ENCODE assay signal across 7 cellular contexts in the genomic region with DNA sequence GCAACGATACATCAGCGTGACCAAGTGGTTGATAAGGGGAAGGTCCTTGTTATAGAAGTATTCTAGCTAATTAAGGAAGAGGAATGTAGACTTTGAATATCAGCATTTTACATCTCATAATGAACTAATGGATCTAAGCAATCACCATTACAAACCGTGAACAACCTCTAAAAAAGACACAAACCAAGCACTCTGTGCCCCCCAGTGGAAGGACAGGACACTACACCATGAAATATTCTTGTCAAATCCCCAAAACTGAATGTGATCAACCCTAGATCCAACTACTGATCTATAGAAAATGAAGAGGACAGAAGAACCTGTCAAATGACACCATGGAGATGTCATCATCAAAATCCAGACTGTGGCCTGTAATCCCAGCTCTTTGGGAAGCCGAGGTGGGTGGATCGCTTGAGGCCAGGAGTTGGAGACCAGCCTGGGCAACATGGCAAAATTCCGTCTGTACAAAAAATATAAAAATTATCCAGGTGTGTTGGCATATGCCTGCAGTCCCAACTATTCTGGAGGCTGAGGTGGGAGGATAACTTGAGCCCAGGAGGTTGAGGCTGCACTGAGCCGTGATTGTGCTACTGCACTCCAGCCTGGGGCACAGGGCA.
DNase-seq lines count a peak whose midpoint lies in the region; ATAC-seq, FAIRE-seq and TF ChIP-seq lines count a peak whose summit lies in the region.

No MANE protein-coding gene starts in this region.

- H3K4me3 Mint-ChIP-seq in activated naive CD8-positive, alpha-beta T cell treated with anti-CD3 and anti-CD28 coated beads for 36 hours: no peak overlapping the region

- H3K9me3 Mint-ChIP-seq in activated naive CD8-positive, alpha-beta T cell treated with anti-CD3 and anti-CD28 coated beads for 36 hours: no peaks in the 10 kb centered on the region

- intact Hi-C loops in kidney (cut with DNase I): no loop called here

- H3K4me1 Mint-ChIP-seq in activated naive CD8-positive, alpha-beta T cell treated with anti-CD3 and anti-CD28 coated beads for 36 hours: peaks cover 20% of the 10 kb centered on the region

- no peak overlapping the region for H3K4me3 ChIP-seq in kidney (ENCODE audit: low read length in 2 of 2)

- no peak overlapping the region for H3K9ac ChIP-seq in kidney (ENCODE audit: low read length in 2 of 2)

- no peaks in the 10 kb centered on the region for H3K36me3 ChIP-seq in kidney (ENCODE audit: control insufficient read depth in 1 of 2, insufficient read depth in 2 of 2, low read length in 2 of 2)

- FAIRE-seq in kidney (lab: Jason Lieb, UNC): peak; percentile 17

- no peaks in the 10 kb centered on the region for H3K36me3 Mint-ChIP-seq in activated naive CD8-positive, alpha-beta T cell treated with anti-CD3 and anti-CD28 coated beads for 36 hours

- H3K4me1 ChIP-seq in kidney (ENCODE audit: control insufficient read depth in 1 of 2, insufficient read depth in 1 of 2, low read depth in 1 of 2, low read length in 2 of 2): no peaks in the 10 kb centered on the region

- TF ChIP-seq CTCF in kidney (IDR thresholded peaks at IDR 0.05; ENCODE audit: borderline replicate concordance, extremely low read depth, insufficient read depth): peak; percentile 61

- ATAC-seq in HG02938 (IDR thresholded peaks at IDR 0.05; ENCODE audit: unreplicated experiment): peak; percentile 52
- no peak for ATAC-seq in HG03457 (IDR thresholded peaks at IDR 0.05; ENCODE audit: unreplicated experiment)

- no peaks in the 10 kb centered on the region for H3K27me3 Mint-ChIP-seq in activated naive CD8-positive, alpha-beta T cell treated with anti-CD3 and anti-CD28 coated beads for 36 hours

- peaks cover 0 to 5% of the 10 kb centered on the region in 2 donors for H3K9me3 ChIP-seq in kidney (ENCODE audit: control insufficient read depth in 1 of 2, low read length in 2 of 2)

- H3K27ac Mint-ChIP-seq in activated naive CD8-positive, alpha-beta T cell treated with anti-CD3 and anti-CD28 coated beads for 36 hours: no peak overlapping the region

- H3K27ac ChIP-seq in kidney (ENCODE audit: low read depth in 2 of 2, low read length in 2 of 2): no peak overlapping the region

- DNase-seq in GM03348 (ENCODE audit: low spot score): peak; percentile 65
- DNase-seq in SK-N-DZ (ENCODE audit: low spot score): peak; percentile 51
- DNase-seq in activated naive CD8-positive, alpha-beta T cell treated with anti-CD3 and anti-CD28 coated beads for 36 hours: peak; percentile 35
- DNase-seq in kidney: no peak
- DNase-seq in stimulated activated CD8-positive, alpha-beta memory T cell treated with anti-CD3 and anti-CD28 coated beads, Interleukin-15, amount 100 ng/mL, for 48 hours (ENCODE audit: low read depth in 2 of 2): peak; percentile 15 to 28
